ENCODE assay signal across 1 cellular context in the genomic region with DNA sequence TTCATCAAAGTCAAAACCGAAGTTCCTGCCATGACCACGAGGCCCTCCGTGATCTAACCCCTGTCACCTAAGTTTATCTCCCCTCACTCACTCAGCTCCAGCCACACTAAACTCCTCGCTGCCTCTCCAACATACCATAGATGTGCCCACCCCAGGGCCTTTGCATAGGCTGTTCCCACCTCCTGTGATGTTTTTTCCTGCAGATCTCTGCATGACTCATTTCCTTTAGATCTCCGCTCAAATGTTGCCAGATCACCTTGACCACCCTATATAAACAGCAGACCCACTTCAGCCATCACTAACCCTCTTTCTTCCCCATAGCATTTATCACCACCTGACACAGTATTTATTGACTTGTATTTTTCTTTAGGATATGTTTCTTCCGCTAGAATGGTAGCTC.
TF ChIP-seq lines count a peak whose summit lies in the region.

No MANE protein-coding gene starts in this region.

TF ChIP-seq in SK-N-SH, 30 proteins besides CTCF, POLR2A, EP300 and RAD21 (continued from another document):
- TF ChIP-seq ELF1 (IDR thresholded peaks at IDR 0.05) = no peak
